In genomic region chr1:149843302-149844041, GRCh38 we compare ENCODE assay signal across 8 cellular contexts. TPM values are rescaled to one million over a fixed set of nuclear protein-coding genes. Genes with fewer than 3 reads are reported as not detected.
DNase-seq lines count a peak whose midpoint lies in the region; ATAC-seq and TF ChIP-seq lines count a peak whose summit lies in the region.

No MANE protein-coding gene starts in this region.

- H2BK120ac ChIP-seq in mesendoderm (ENCODE audit: low read depth, low read length), result no peak overlapping the region

- no peaks in the 10 kb centered on the region for H3K27me3 Mint-ChIP-seq in central memory CD8-positive, alpha-beta T cell

- no peak overlapping the region for H3K27ac ChIP-seq in mesendoderm (ENCODE audit: low read depth, low read length)
- H3K27ac ChIP-seq in vagina, result peak overlapping the region; percentile 56

- peak overlapping the region; percentile 69 for H3K4me2 ChIP-seq in mesendoderm (ENCODE audit: low read length)

- no peaks in the 10 kb centered on the region for H3K9me3 Mint-ChIP-seq in central memory CD8-positive, alpha-beta T cell

- no peaks in the 10 kb centered on the region for H3K9me3 ChIP-seq in vagina

- no peak overlapping the region for H3K23ac ChIP-seq in mesendoderm (ENCODE audit: low read length)

- peak overlapping the region; percentile 24 for H3K4ac ChIP-seq in mesendoderm (ENCODE audit: low read depth, low read length)

- no peak for ATAC-seq in central memory CD8-positive, alpha-beta T cell (replicated peaks; ENCODE audit: extremely low read depth, poor library complexity, severe bottlenecking)
- ATAC-seq in HG03460 (IDR thresholded peaks at IDR 0.05; ENCODE audit: unreplicated experiment), result no peak

- peak overlapping the region; percentile 59 for H2BK5ac ChIP-seq in mesendoderm (ENCODE audit: low read length)

- H3K27me3 ChIP-seq in BJ (ENCODE audit: control insufficient read depth, insufficient read depth, low read length), result no peaks in the 10 kb centered on the region
- H3K27me3 ChIP-seq in mesendoderm (ENCODE audit: insufficient read depth, low read length, poor library complexity), result no peaks in the 10 kb centered on the region
- no peaks in the 10 kb centered on the region for H3K27me3 ChIP-seq in vagina

- H3K79me1 ChIP-seq in mesendoderm (ENCODE audit: low read length), result peaks cover 4% of the 10 kb centered on the region

- TF ChIP-seq CTCF in BJ (IDR thresholded peaks at IDR 0.05; ENCODE audit: insufficient read depth, low read depth, low read length), result no peak
- TF ChIP-seq CTCF in vagina (IDR thresholded peaks at IDR 0.05), result no peak

- peak overlapping the region; percentile 99 for H3K9ac ChIP-seq in mesendoderm (ENCODE audit: low read length)

- H3K4me1 Mint-ChIP-seq in central memory CD8-positive, alpha-beta T cell, result peaks cover 40% of the 10 kb centered on the region

- DNase-seq in BJ (ENCODE audit: low read depth), result no peak
- peak; percentile 23 for DNase-seq in M059J (ENCODE audit: low read depth)
- no peak for DNase-seq in central memory CD8-positive, alpha-beta T cell (ENCODE audit: low spot score in 2 of 2)
- peak; percentile 28 for DNase-seq in mesendoderm
- no peak for DNase-seq in vagina (ENCODE audit: extremely low spot score in 2 of 2)
- no peak for DNase-seq in posterior vena cava (ENCODE audit: low spot score)
- DNase-seq in NCI-H446 (lab: John Stamatoyannopoulos, UW), result no peak

- WGBS in mesendoderm (ENCODE audit: extremely low coverage, insufficient coverage, low lambda C conversion rate), result no CpG with 5 or more reads among the region's 29 CpGs

- no peak overlapping the region for H2AK5ac ChIP-seq in mesendoderm (ENCODE audit: low read length)

- H3K36me3 ChIP-seq in BJ (ENCODE audit: control insufficient read depth, insufficient read depth, low read length) (no peaks in the 10 kb centered on the region), mesendoderm (ENCODE audit: control insufficient read depth, insufficient read depth, low read length) (no peaks in the 10 kb centered on the region), vagina (no peaks in the 10 kb centered on the region)

- TF ChIP-seq POLR2A in vagina (IDR thresholded peaks at IDR 0.05), result no peak

- H4K5ac ChIP-seq in mesendoderm (ENCODE audit: low read length), result no peak overlapping the region

- peaks cover 3% of the 10 kb centered on the region for H3K36me3 Mint-ChIP-seq in central memory CD8-positive, alpha-beta T cell (ENCODE audit: insufficient read depth)

- no peak overlapping the region for H2BK15ac ChIP-seq in mesendoderm (replicated peaks; ENCODE audit: low read depth)

- H3K79me2 ChIP-seq in mesendoderm (ENCODE audit: control insufficient read depth, insufficient read depth, low read length), result peaks cover 29% of the 10 kb centered on the region

- H3K4me3 Mint-ChIP-seq in central memory CD8-positive, alpha-beta T cell, result peak overlapping the region; percentile 86

- CTCF ChIA-PET in BJ (lab: Yijun Ruan, JAX), result no interaction called here

- no peak overlapping the region for H4K8ac ChIP-seq in mesendoderm (ENCODE audit: low read depth, low read length)

- peak overlapping the region; percentile 84 for H3K27ac Mint-ChIP-seq in central memory CD8-positive, alpha-beta T cell (ENCODE audit: low read depth)

- intact Hi-C loops in vagina (cut with DNase I) (no loop called here), posterior vena cava (cut with DNase I) (no loop called here)

- POLR2A ChIA-PET in BJ (lab: Charles Lee), result interaction anchor here (1.3 kb wide), 1 partner anchor 43 kb away, joined by 12 read pairs; a partner anchor contains a TSS

- H3K4me1 ChIP-seq in mesendoderm (ENCODE audit: control insufficient read depth, low read depth, low read length) (peaks cover 7% of the 10 kb centered on the region), vagina (peaks cover 43% of the 10 kb centered on the region)

- H3K4me3 ChIP-seq in BJ (ENCODE audit: low read depth, low read length) (peak overlapping the region; percentile 58), mesendoderm (ENCODE audit: low read length) (peak overlapping the region; percentile 99), vagina (peak overlapping the region; percentile 44)

- H3K56ac ChIP-seq in mesendoderm (ENCODE audit: low read length), result peak overlapping the region; percentile 95

- H3K18ac ChIP-seq in mesendoderm (ENCODE audit: low read length), result no peak overlapping the region

RNA-seq across cellular contexts. Expression of gene BOLA1, which starts 55.9 kb away (rescaled TPM):
- polyA plus RNA-seq in BJ (2011; rRNA removed), result 15.1 and 21.0 TPM in 2 replicates
- 1.5 and 1.6 TPM in 2 replicates for polyA minus RNA-seq in BJ (2011; rRNA and poly(A)+ RNA removed)
- 5.9 and 10.3 TPM in 2 replicates for total RNA-seq in M059J (2014; rRNA removed; shearing (Covaris generic))
- 6.0 TPM for polyA plus RNA-seq in mesendoderm (2013, experiment 1 of 2)
- 6.8 TPM for polyA plus RNA-seq in mesendoderm (2013, experiment 2 of 2)
- total RNA-seq in vagina, result 43.0 TPM
- 10 to 100 TPM; 10.7 to 11.4 TPM for total RNA-seq in posterior vena cava

Comparison
In these comparisons a context has a peak if more than half of its experiments do, and no peak if none do; other contexts are left out.
1. DNase-seq: peak in M059J (single experiment) and mesendoderm (single experiment); none in BJ (single experiment), central memory CD8-positive, alpha-beta T cell (0 of 2), vagina (0 of 2), posterior vena cava (single experiment) and NCI-H446 (0 of 2).
2. H3K4me3 ChIP-seq: peak in every context shown above with its lines; median percentile 99 in mesendoderm; 58 in BJ; 44 in vagina.